Comparison of ENCODE assay signal across 9 cellular contexts in genomic region chrX:9995855-9996339, GRCh38. TPM values are rescaled to one million over a fixed set of nuclear protein-coding genes. Genes with fewer than 3 reads are reported as not detected.
A peak's percentile ranks its signal among the peaks of the same experiment; 100 is the strongest.
DNase-seq lines count a peak whose midpoint lies in the region; ATAC-seq and TF ChIP-seq lines count a peak whose summit lies in the region.
"Had no signal": no experiment of that assay in that cellular context is flagged by ENCODE, and none has a peak within 500 bp of the region (broad histone marks: within the 10 kb centered on the region; RNA-seq: fewer than 3 reads in every experiment).

No MANE protein-coding gene starts in this region.

- peak; percentile 83 for DNase-seq in A673 (ENCODE audit: low spot score)
- DNase-seq in HPDE6-E6E7 (ENCODE audit: extremely low spot score), result peak; percentile 53
- DNase-seq in PC-9, result peak; percentile 52 to 69
- peak; percentile 72 for DNase-seq in activated T-helper 9 cell treated with anti-CD3 and anti-CD28 coated beads, Interleukin-2, amount 50 U/mL, for 16 hours (ENCODE audit: low read depth)
- peak; percentile 60 for DNase-seq in fibroblast of the conjunctiva (ENCODE audit: low read depth)
- DNase-seq in occipital lobe (lab: John Stamatoyannopoulos, UW), result peak; percentile 54
- DNase-seq in thoracic aorta (ENCODE audit: low spot score), result peak; percentile 31

- peaks cover 10% of the 10 kb centered on the region for H3K9me3 ChIP-seq in A673 (ENCODE audit: low read depth, low read length, poor library complexity, severe bottlenecking)
- no peaks in the 10 kb centered on the region; the same call in 1 of the 2 replicates for H3K9me3 ChIP-seq in PC-9 (ENCODE audit: insufficient read depth, low read depth)
- no peaks in the 10 kb centered on the region for H3K9me3 ChIP-seq in thoracic aorta

- H2AFZ ChIP-seq in PC-9, result no peak overlapping the region

- intact Hi-C loops in A673 (cut with micrococcal nuclease; ENCODE audit: unreplicated experiment) (loop anchor here (1.0 to 5.0 kb wide), 2 partner anchors 123 to 176 kb away; no protein-coding TSS in a partner anchor), PC-9 (cut with micrococcal nuclease; ENCODE audit: unreplicated experiment) (loop anchor here (1.0 kb wide), 1 partner anchor 123 kb away; no protein-coding TSS in a partner anchor)

- H3K4me1 ChIP-seq in A673 (ENCODE audit: insufficient read depth, low read length, poor library complexity, severe bottlenecking) (no peaks in the 10 kb centered on the region), PC-9 (replicated peaks; ENCODE audit: insufficient read depth) (no peaks in the 10 kb centered on the region), thoracic aorta (ENCODE audit: control insufficient read depth in 1 of 2, low read depth in 2 of 2) (no peaks in the 10 kb centered on the region)

- CTCF ChIA-PET in A673 (lab: Charles Lee), result no interaction called here
- CTCF ChIA-PET in PC-9 (lab: Charles Lee), result interaction anchor here (0.6 kb wide), 1 partner anchor 126 kb away, joined by 3 read pairs; no protein-coding TSS in a partner anchor

- no peaks in the 10 kb centered on the region for H3K36me3 ChIP-seq in A673 (ENCODE audit: insufficient read depth, low read length, poor library complexity, severe bottlenecking)
- H3K36me3 ChIP-seq in PC-9 (ENCODE audit: low read depth), result no peaks in the 10 kb centered on the region
- H3K36me3 ChIP-seq in thoracic aorta, result no peaks in the 10 kb centered on the region

- no TSS peak for BruUV-seq in A673 (replicated peaks; lab: Mats Ljungman, UMichigan)
- no TSS peak for BruUV-seq in PC-9 (replicated peaks; lab: Mats Ljungman, UMichigan)

- TF ChIP-seq CTCF in A673 (conservative IDR thresholded peaks at IDR 0.05; ENCODE audit: low read depth, low read length) (peak; percentile 95), PC-9 (conservative IDR thresholded peaks at IDR 0.05) (peak; percentile 92), thoracic aorta (IDR thresholded peaks at IDR 0.05) (peak; percentile 86)

- H3K9me2 ChIP-seq in PC-9 (ENCODE audit: insufficient read depth), result no peaks in the 10 kb centered on the region

- no peaks in the 10 kb centered on the region for H3K27me3 ChIP-seq in A673 (replicated peaks; ENCODE audit: insufficient read depth, low read depth, low read length, poor library complexity)
- H3K27me3 ChIP-seq in PC-9 (ENCODE audit: insufficient read depth, low read depth), result no peaks in the 10 kb centered on the region
- H3K27me3 ChIP-seq in thoracic aorta (replicated peaks; ENCODE audit: insufficient read depth), result no peaks in the 10 kb centered on the region

- H3K4me2 ChIP-seq in PC-9, result peak overlapping the region; percentile 51; the same call in 1 of the 2 replicates

- H3F3A ChIP-seq in PC-9 (ENCODE audit: insufficient read depth, low read depth), result no peaks in the 10 kb centered on the region

- no peaks in the 10 kb centered on the region for H3K79me2 ChIP-seq in PC-9 (ENCODE audit: low read depth)

- no peak overlapping the region for H3K4me3 ChIP-seq in A673 (ENCODE audit: low read depth, low read length, poor library complexity, severe bottlenecking)
- no peak overlapping the region for H3K4me3 ChIP-seq in PC-9
- no peak overlapping the region for H3K4me3 ChIP-seq in thoracic aorta

- no peaks in the 10 kb centered on the region for H4K20me1 ChIP-seq in PC-9 (ENCODE audit: insufficient read depth)

- H3K27ac ChIP-seq in A673 (ENCODE audit: low read depth, low read length, poor library complexity, severe bottlenecking), result no peak overlapping the region
- H3K27ac ChIP-seq in PC-9, result no peak overlapping the region
- H3K27ac ChIP-seq in thoracic aorta, result no peak overlapping the region

- peak; percentile 59 for ATAC-seq in GM18517 (IDR thresholded peaks at IDR 0.05; ENCODE audit: unreplicated experiment)
- ATAC-seq in thoracic aorta (ENCODE audit: insufficient number of reproducible peaks, low FRiP score, low read depth), result peak; percentile 76

- POLR2A ChIA-PET in A673 (lab: Charles Lee; ENCODE audit: low non-redundant PET), result no interaction called here
- POLR2A ChIA-PET in PC-9 (lab: Charles Lee; ENCODE audit: unreplicated experiment), result no interaction called here

RNA-seq across cellular contexts. Expression of gene CLDN34, which starts 28.7 kb away (rescaled TPM):
- 0.31 TPM in 1 of 2 replicates, not detected in the other for total RNA-seq in A673 (2021)
- total RNA-seq in PC-9 (2021), result not detected in 2 replicates
- 0.62 TPM for total RNA-seq in occipital lobe
- not detected for total RNA-seq in thoracic aorta
- total RNA-seq: subcutaneous adipose tissue had no signal

Comparison
In these comparisons a context has a peak if more than half of its experiments do, and no peak if none do; other contexts are left out.
1. DNase-seq: peak in every context shown above with its lines; median percentile 83 in A673; 72 in activated T-helper 9 cell treated with anti-CD3 and anti-CD28 coated beads, Interleukin-2, amount 50 U/mL, for 16 hours; 60 in PC-9; 60 in fibroblast of the conjunctiva; 54 in occipital lobe; 53 in HPDE6-E6E7; 31 in thoracic aorta.